ENCODE assay signal across 24 cellular contexts in genomic region chr2:198706683-198707082, GRCh38.
"Had no signal": no experiment of that assay in that cellular context is flagged by ENCODE, and none has a peak within 500 bp of the region (broad histone marks: within the 10 kb centered on the region; RNA-seq: fewer than 3 reads in every experiment).

No MANE protein-coding gene starts in this region.

- ATAC-seq: K562, Panc1, PC-3 had no signal

- H3K4me3 ChIP-seq: K562 had no signal

- DNase-seq: Kasumi-1; MV-4-11; NCI-H1048; NCI-H1417 treated with DMSO at 0.1 percent for 48 hours; NCI-H146; NCI-H1694 treated with DMSO at 0.1 percent for 48 hours; NCI-H2029; NCI-H2081 treated with DMSO at 0.1 percent for 48 hours; NCI-H2171; NCI-H226; NCI-H446 treated with DMSO at 0.1 percent for 48 hours; NCI-H524; NCI-H526 treated with DMSO at 0.1 percent for 48 hours; NCI-H748 treated with DMSO at 0.1 percent for 48 hours; NK-92 treated with Interleukin-12 subunit alpha and Interleukin-12 subunit beta, amount 100 ng/mL, for 24 hours; PC-3; SHP77; SK-N-SH; SW 1271 had no signal

- H3K9me3 ChIP-seq: SK-N-SH had no signal

- H3K27ac ChIP-seq: HL-60, KMS-11, RWPE1 had no signal
